In the genomic region with DNA sequence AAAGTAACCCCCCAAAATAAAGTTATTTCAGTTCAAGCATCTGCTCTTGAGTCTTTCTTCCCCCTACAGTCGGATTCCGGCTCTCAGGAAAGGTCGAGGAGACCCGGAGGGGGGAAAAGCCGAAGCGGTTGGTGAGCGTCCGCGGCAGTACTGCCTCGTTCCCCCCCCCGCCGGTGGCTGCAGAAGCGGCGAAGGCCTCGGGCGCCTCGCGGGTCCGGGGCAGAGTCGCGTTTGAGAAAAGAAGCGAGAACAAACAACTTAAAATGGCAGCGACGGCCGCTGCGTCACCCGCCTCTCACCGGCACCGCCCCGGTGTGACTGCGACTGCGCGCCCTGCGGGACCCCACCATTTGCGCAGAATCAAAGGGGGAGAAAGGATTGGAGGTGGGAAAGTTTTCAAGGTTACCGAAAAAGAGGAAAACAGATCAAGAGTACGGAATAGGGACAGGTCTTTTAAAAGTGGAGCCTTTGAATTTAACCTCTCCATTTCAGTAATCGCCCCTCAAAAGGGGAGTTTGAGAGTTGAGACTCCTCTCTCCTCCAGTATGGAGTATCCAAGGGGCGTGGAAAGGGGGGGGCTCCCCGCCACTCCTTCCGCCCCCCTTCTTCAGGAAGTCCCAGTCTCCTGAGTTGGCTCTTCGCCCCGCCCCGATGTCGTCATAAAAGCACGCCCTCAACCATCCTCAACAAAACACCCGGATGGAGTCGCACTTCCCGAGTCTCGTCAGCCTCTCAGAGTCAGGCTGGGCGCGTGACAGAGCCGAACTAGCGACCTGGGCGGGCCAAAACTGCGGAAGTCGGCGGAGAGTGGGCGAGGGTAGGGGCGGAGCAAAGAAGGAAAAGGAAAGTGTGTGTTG, we compare ENCODE assay signal across 1 cellular context.
TF ChIP-seq lines count a peak whose summit lies in the region.

No MANE protein-coding gene starts in this region.

TF ChIP-seq in GM12878, 131 proteins besides CTCF, POLR2A, EP300 and RAD21 (continues in another document):
- no peak for TF ChIP-seq CEBPB (IDR thresholded peaks at IDR 0.05; ENCODE audit: borderline replicate concordance in 1 of 2, low read depth in 2 of 2, low read length in 2 of 2)
- TF ChIP-seq IKZF2 (IDR thresholded peaks at IDR 0.05) = no peak; a peak in 1 of 4 replicates
- peak; percentile 69 for TF ChIP-seq FOXM1 (IDR thresholded peaks at IDR 0.05; ENCODE audit: low read depth, low read length)
- TF ChIP-seq SPI1 (IDR thresholded peaks at IDR 0.05; ENCODE audit: borderline replicate concordance, insufficient read depth, low read depth, low read length) = peak; percentile 70
- TF ChIP-seq, protein P1, sequence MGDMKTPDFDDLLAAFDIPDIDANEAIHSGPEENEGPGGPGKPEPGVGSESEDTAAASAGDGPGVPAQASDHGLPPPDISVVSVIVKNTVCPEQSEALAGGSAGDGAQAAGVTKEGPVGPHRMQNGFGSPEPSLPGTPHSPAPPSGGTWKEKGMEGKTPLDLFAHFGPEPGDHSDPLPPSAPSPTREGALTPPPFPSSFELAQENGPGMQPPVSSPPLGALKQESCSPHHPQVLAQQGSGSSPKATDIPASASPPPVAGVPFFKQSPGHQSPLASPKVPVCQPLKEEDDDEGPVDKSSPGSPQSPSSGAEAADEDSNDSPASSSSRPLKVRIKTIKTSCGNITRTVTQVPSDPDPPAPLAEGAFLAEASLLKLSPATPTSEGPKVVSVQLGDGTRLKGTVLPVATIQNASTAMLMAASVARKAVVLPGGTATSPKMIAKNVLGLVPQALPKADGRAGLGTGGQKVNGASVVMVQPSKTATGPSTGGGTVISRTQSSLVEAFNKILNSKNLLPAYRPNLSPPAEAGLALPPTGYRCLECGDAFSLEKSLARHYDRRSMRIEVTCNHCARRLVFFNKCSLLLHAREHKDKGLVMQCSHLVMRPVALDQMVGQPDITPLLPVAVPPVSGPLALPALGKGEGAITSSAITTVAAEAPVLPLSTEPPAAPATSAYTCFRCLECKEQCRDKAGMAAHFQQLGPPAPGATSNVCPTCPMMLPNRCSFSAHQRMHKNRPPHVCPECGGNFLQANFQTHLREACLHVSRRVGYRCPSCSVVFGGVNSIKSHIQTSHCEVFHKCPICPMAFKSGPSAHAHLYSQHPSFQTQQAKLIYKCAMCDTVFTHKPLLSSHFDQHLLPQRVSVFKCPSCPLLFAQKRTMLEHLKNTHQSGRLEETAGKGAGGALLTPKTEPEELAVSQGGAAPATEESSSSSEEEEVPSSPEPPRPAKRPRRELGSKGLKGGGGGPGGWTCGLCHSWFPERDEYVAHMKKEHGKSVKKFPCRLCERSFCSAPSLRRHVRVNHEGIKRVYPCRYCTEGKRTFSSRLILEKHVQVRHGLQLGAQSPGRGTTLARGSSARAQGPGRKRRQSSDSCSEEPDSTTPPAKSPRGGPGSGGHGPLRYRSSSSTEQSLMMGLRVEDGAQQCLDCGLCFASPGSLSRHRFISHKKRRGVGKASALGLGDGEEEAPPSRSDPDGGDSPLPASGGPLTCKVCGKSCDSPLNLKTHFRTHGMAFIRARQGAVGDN (IDR thresholded peaks at IDR 0.05) = peak; percentile 81
- TF ChIP-seq E2F4 (IDR thresholded peaks at IDR 0.05; ENCODE audit: low read depth, low read length) = no peak; the same call in 1 of the 2 replicates
- no peak for TF ChIP-seq KAT2A (conservative IDR thresholded peaks at IDR 0.05; ENCODE audit: control insufficient read depth, low read depth, low read length)
- TF ChIP-seq PML (IDR thresholded peaks at IDR 0.05; ENCODE audit: low read length) = peak; percentile 99
- peak; percentile 11 to 61; a peak in 2 of 4 replicates for TF ChIP-seq SRF (IDR thresholded peaks at IDR 0.05; ENCODE audit: low read depth in 2 of 2, low read length in 2 of 2)
- TF ChIP-seq E2F8 (IDR thresholded peaks at IDR 0.05; ENCODE audit: low read depth, partially characterized antibody) = peak; percentile 75
- no peak for TF ChIP-seq NR2C2 (IDR thresholded peaks at IDR 0.05; ENCODE audit: borderline replicate concordance, control insufficient read depth, insufficient read length, low read depth)
- TF ChIP-seq BRCA1 (IDR thresholded peaks at IDR 0.05; ENCODE audit: low read depth, low read length) = no peak
- TF ChIP-seq STAT3 (IDR thresholded peaks at IDR 0.05; ENCODE audit: low read depth, low read length) = no peak; the same call in 1 of the 2 replicates
- no peak for TF ChIP-seq MXI1 (IDR thresholded peaks at IDR 0.05; ENCODE audit: low read depth, low read length)
- peak; percentile 95 for TF ChIP-seq YY1 (IDR thresholded peaks at IDR 0.05; ENCODE audit: low read depth, low read length)
- TF ChIP-seq, protein P2, sequence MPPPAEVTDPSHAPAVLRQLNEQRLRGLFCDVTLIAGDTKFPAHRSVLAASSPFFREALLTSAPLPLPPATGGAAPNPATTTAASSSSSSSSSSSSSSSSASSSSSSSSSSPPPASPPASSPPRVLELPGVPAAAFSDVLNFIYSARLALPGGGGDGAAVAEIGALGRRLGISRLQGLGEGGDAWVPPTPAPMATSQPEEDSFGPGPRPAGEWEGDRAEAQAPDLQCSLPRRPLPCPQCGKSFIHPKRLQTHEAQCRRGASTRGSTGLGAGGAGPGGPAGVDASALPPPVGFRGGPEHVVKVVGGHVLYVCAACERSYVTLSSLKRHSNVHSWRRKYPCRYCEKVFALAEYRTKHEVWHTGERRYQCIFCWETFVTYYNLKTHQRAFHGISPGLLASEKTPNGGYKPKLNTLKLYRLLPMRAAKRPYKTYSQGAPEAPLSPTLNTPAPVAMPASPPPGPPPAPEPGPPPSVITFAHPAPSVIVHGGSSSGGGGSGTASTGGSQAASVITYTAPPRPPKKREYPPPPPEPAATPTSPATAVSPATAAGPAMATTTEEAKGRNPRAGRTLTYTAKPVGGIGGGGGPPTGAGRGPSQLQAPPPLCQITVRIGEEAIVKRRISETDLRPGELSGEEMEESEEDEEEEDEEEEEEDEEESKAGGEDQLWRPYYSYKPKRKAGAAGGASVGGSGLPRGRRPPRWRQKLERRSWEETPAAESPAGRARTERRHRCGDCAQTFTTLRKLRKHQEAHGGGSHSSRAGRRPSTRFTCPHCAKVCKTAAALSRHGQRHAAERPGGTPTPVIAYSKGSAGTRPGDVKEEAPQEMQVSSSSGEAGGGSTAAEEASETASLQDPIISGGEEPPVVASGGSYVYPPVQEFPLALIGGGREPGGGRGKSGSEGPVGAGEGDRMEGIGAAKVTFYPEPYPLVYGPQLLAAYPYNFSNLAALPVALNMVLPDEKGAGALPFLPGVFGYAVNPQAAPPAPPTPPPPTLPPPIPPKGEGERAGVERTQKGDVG (CRISPR knock-in tag; IDR thresholded peaks at IDR 0.05) = no peak
- TF ChIP-seq ZBTB40 (IDR thresholded peaks at IDR 0.05; ENCODE audit: borderline replicate concordance) = peak; percentile 83; the same call in 1 of the 2 replicates
- TF ChIP-seq CBFB (IDR thresholded peaks at IDR 0.05; ENCODE audit: low read depth) = peak; percentile 77
- TF ChIP-seq NR2C1 (IDR thresholded peaks at IDR 0.05) = peak; percentile 59
- TF ChIP-seq MYC (IDR thresholded peaks at IDR 0.05; ENCODE audit: insufficient read depth, insufficient read length, insufficient replicate concordance, low read length, severe bottlenecking) = no peak
- TF ChIP-seq PAX5 (IDR thresholded peaks at IDR 0.05; ENCODE audit: borderline replicate concordance, low read depth, low read length) = no peak
- no peak for TF ChIP-seq LARP7 (IDR thresholded peaks at IDR 0.05)
- TF ChIP-seq CUX1 (IDR thresholded peaks at IDR 0.05; ENCODE audit: insufficient replicate concordance, low read depth, low read length) = no peak
- peak; percentile 94 for TF ChIP-seq POU2F2 (IDR thresholded peaks at IDR 0.05; ENCODE audit: borderline replicate concordance, low read depth, low read length)
- no peak for TF ChIP-seq SMC3 (IDR thresholded peaks at IDR 0.05; ENCODE audit: borderline replicate concordance, low read length)
- peak; percentile 57 for TF ChIP-seq HCFC1 (IDR thresholded peaks at IDR 0.05; ENCODE audit: low read length)
- peak; percentile 79; the same call in 1 of the 2 replicates for TF ChIP-seq HDGF (IDR thresholded peaks at IDR 0.05)
- TF ChIP-seq SMAD1 (IDR thresholded peaks at IDR 0.05; ENCODE audit: low read depth, partially characterized antibody) = peak; percentile 93
- peak; percentile 23; the same call in 1 of the 2 replicates for TF ChIP-seq BACH1 (IDR thresholded peaks at IDR 0.05; ENCODE audit: borderline replicate concordance)
